In the genomic region with DNA sequence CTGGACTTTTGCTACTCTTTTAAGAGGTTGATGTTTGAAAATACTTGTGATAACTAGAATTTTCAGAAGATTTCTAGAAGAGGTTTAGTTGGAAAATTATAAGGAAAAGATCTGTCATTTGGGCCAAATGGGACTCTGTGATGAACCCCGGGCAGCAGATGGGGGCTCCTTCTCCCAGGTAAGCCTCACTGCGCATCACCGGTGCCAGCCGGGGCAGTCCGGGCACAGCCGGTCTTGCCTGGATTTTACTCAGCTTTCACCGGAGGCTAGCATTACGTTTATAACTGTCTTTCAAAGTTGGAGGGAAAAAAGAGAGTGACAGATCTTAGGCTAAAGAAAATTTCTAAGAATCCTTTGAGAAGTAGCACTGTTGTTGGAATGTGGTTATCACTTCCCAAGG, we compare ENCODE assay signal across 21 cellular contexts.
"Had no signal": no experiment of that assay in that cellular context is flagged by ENCODE, and none has a peak within 500 bp of the region (broad histone marks: within the 10 kb centered on the region; RNA-seq: fewer than 3 reads in every experiment).

No MANE protein-coding gene starts in this region.

- H3K36me3 ChIP-seq: neutrophil, spleen had no signal

- H3K9me3 ChIP-seq: esophagus squamous epithelium, gastroesophageal sphincter, left lung, mucosa of descending colon, neutrophil, spleen had no signal

- H3K4me1 ChIP-seq: esophagus squamous epithelium had no signal

- H3K4me3 ChIP-seq: esophagus squamous epithelium, gastroesophageal sphincter, left lung, lung, mucosa of descending colon, spleen had no signal

- H3K27me3 ChIP-seq: esophagus squamous epithelium, gastroesophageal sphincter, left lung, neutrophil, spleen had no signal

- H3K27ac ChIP-seq: epithelial cell of prostate, esophagus squamous epithelium, gastroesophageal sphincter, left lung, neutrophil had no signal

- ATAC-seq: effector memory CD8-positive, alpha-beta T cell; gastroesophageal sphincter; left lung; mucosa of descending colon; naive thymus-derived CD8-positive, alpha-beta T cell; sciatic nerve had no signal

- FAIRE-seq: colon, keratinocyte had no signal

- DNase-seq: effector memory CD8-positive, alpha-beta T cell; esophagus squamous epithelium; foreskin fibroblast; glutamatergic neuron; immature natural killer cell; left lung; naive thymus-derived CD8-positive, alpha-beta T cell; posterior cingulate gyrus; spleen; stimulated activated CD4-positive, alpha-beta T cell treated with anti-CD3 and anti-CD28 coated beads, Interleukin-15, amount 100 ng/mL, for 24 hours; stimulated activated CD4-positive, alpha-beta T cell treated with anti-CD3 and anti-CD28 coated beads, Interleukin-2, amount 100 ng/mL, for 24 hours; stimulated activated CD4-positive, alpha-beta T cell treated with anti-CD3 and anti-CD28 coated beads, Interleukin-4, amount 100 ng/mL, for 4 hours; stimulated activated naive CD4-positive, alpha-beta T cell had no signal
